ENCODE assay signal across 28 cellular contexts in genomic region chr6:162684033-162684432, GRCh38. TPM values are rescaled to one million over a fixed set of nuclear protein-coding genes. Genes with fewer than 3 reads are reported as not detected.
DNase-seq lines count a peak whose midpoint lies in the region; ATAC-seq, FAIRE-seq and TF ChIP-seq lines count a peak whose summit lies in the region.
"Had no signal": no experiment of that assay in that cellular context is flagged by ENCODE, and none has a peak within 500 bp of the region (broad histone marks: within the 10 kb centered on the region; RNA-seq: fewer than 3 reads in every experiment).

No MANE protein-coding gene starts in this region.

- 67% methylated on average over 1 of the region's 1 CpG for WGBS in SK-N-SH (ENCODE audit: low lambda C conversion rate)
- WGBS in neuronal stem cell (ENCODE audit: extremely low coverage in 2 of 2, insufficient read length in 2 of 2, insufficient replicate concordance in 1 of 2), 2 donors = no CpG with 5 or more reads among the region's 1 CpG

- no peak for DNase-seq in SK-N-SH
- no peak for DNase-seq in Right ventricle myocardium superior
- no peak for DNase-seq in left cardiac atrium
- DNase-seq in neuronal stem cell (ENCODE audit: low spot score) = no peak
- DNase-seq in NCI-H187 treated with DMSO at 0.1 percent for 48 hours (lab: John Stamatoyannopoulos, UW) = no peak
- DNase-seq: ACHN; AML-193; BE2C; CD4-positive, alpha-beta T cell; CD8-positive, alpha-beta memory T cell; DMS 273 treated with DMSO at 0.1 percent for 48 hours; DMS79; EL; GDM1; GM23248; H7; HCEC 1CT had no signal

- H3K9me3 ChIP-seq in SK-N-SH (no peaks in the 10 kb centered on the region), neuronal stem cell (replicated peaks in 1 of 2; ENCODE audit: control insufficient read depth in 2 of 2, insufficient read depth in 1 of 2, low read depth in 1 of 2, low read length in 2 of 2) (peaks cover 0 to 2% of the 10 kb centered on the region in 2 donors)
- H3K9me3 ChIP-seq: A549, BE2C had no signal

- no peak overlapping the region for H2BK120ac ChIP-seq in neuronal stem cell (ENCODE audit: low read depth, low read length)

- no peak overlapping the region for H2AK5ac ChIP-seq in neuronal stem cell (ENCODE audit: low read depth, low read length)

- H3K4me3 ChIP-seq in SK-N-SH (ENCODE audit: low read depth in 2 of 2, low read length in 1 of 2) (no peak overlapping the region), neuronal stem cell (ENCODE audit: low read length in 2 of 2) (no peak overlapping the region)
- H3K4me3 ChIP-seq: A549; BLaER1 treated with 17β-estradiol and CSF1 and Interleukin-3, amounts not matched to agents 10 nM and 100 nM; GM12878; GM23248 had no signal

- H3K27ac ChIP-seq in SK-N-SH (ENCODE audit: low read depth in 2 of 2, low read length in 1 of 2) = no peak overlapping the region
- H3K27ac ChIP-seq in neuronal stem cell (replicated peaks; ENCODE audit: low read length) = no peak overlapping the region
- H3K27ac ChIP-seq: 22Rv1; A549; BLaER1 treated with 17β-estradiol and CSF1 and Interleukin-3, amounts not matched to agents 10 nM and 100 nM; GM23248 had no signal

- H2BK15ac ChIP-seq in neuronal stem cell (ENCODE audit: low read length) = no peak overlapping the region

- POLR2A ChIA-PET in SK-N-SH (lab: Yijun Ruan, JAX) = no interaction called here

- H3K14ac ChIP-seq in neuronal stem cell (ENCODE audit: low read length) = no peak overlapping the region

- no peak overlapping the region for H3K4ac ChIP-seq in neuronal stem cell (ENCODE audit: low read length)

- no peak for TF ChIP-seq EP300 in SK-N-SH (IDR thresholded peaks at IDR 0.05; ENCODE audit: borderline replicate concordance in 1 of 2, low read depth in 1 of 2, low read length in 1 of 2)

- no peak overlapping the region for H4K91ac ChIP-seq in neuronal stem cell (ENCODE audit: low read depth, low read length, poor library complexity)

- H3K4me2 ChIP-seq in SK-N-SH (no peak overlapping the region), neuronal stem cell (ENCODE audit: insufficient read depth, low read length, poor library complexity, severe bottlenecking) (no peak overlapping the region)
- H3K4me2 ChIP-seq: A549; BLaER1 treated with 17β-estradiol and CSF1 and Interleukin-3, amounts not matched to agents 10 nM and 100 nM had no signal

- TF ChIP-seq RAD21 in SK-N-SH (IDR thresholded peaks at IDR 0.05; ENCODE audit: low read length) = no peak

- H2BK12ac ChIP-seq in neuronal stem cell (ENCODE audit: low read length) = no peak overlapping the region

- H3K9ac ChIP-seq in SK-N-SH = no peak overlapping the region
- no peak overlapping the region for H3K9ac ChIP-seq in neuronal stem cell (ENCODE audit: low read depth, low read length, poor library complexity)
- H3K9ac ChIP-seq: BLaER1 treated with 17β-estradiol and CSF1 and Interleukin-3, amounts not matched to agents 10 nM and 100 nM; GM23248 had no signal

- H2BK5ac ChIP-seq in neuronal stem cell (ENCODE audit: low read length) = no peak overlapping the region

- no peak overlapping the region for H3K23ac ChIP-seq in neuronal stem cell (ENCODE audit: low read depth, low read length, poor library complexity)

- no peaks in the 10 kb centered on the region for H4K20me1 ChIP-seq in SK-N-SH (ENCODE audit: insufficient read depth)
- H4K20me1 ChIP-seq: BLaER1 treated with 17β-estradiol and CSF1 and Interleukin-3, amounts not matched to agents 10 nM and 100 nM had no signal

- H2AFZ ChIP-seq in SK-N-SH (ENCODE audit: low read depth) = no peak overlapping the region
- peak overlapping the region; percentile 5 for H2AFZ ChIP-seq in neuronal stem cell (ENCODE audit: low read length)
- H2AFZ ChIP-seq: GM23248 had no signal

- no peaks in the 10 kb centered on the region for H3K9me2 ChIP-seq in SK-N-SH

- no peak overlapping the region for H4K8ac ChIP-seq in neuronal stem cell (ENCODE audit: low read depth, low read length)

- no peak for TF ChIP-seq CTCF in SK-N-SH (IDR thresholded peaks at IDR 0.05)

- H3K36me3 ChIP-seq in SK-N-SH (replicated peaks in 1 of 2; ENCODE audit: control insufficient read depth in 1 of 2, insufficient read depth in 2 of 2, low read length in 1 of 2) (no peaks in the 10 kb centered on the region), neuronal stem cell (replicated peaks in 1 of 2; ENCODE audit: control insufficient read depth in 2 of 2, insufficient read depth in 2 of 2, low read length in 2 of 2) (no peaks in the 10 kb centered on the region)
- H3K36me3 ChIP-seq: BE2C; BLaER1 treated with 17β-estradiol and CSF1 and Interleukin-3, amounts not matched to agents 10 nM and 100 nM had no signal

- no peaks in the 10 kb centered on the region for H3K27me3 ChIP-seq in SK-N-SH (ENCODE audit: insufficient read depth)
- H3K27me3 ChIP-seq in neuronal stem cell (ENCODE audit: control insufficient read depth in 3 of 3, insufficient read depth in 3 of 3, low read depth in 1 of 3, low read length in 3 of 3) = no peaks in the 10 kb centered on the region
- H3K27me3 ChIP-seq: BE2C; BLaER1 treated with 17β-estradiol and CSF1 and Interleukin-3, amounts not matched to agents 10 nM and 100 nM had no signal

- intact Hi-C loops in Right ventricle myocardium superior (cut with DNase I) (no loop called here), left cardiac atrium (cut with DNase I) (no loop called here)

- H3K79me2 ChIP-seq in SK-N-SH (ENCODE audit: insufficient read depth) = no peaks in the 10 kb centered on the region

- CTCF ChIA-PET in SK-N-SH (lab: Yijun Ruan, JAX) = no interaction called here

- no peaks in the 10 kb centered on the region for H3F3A ChIP-seq in SK-N-SH (replicated peaks; ENCODE audit: insufficient read depth)

- no peak overlapping the region for H3K18ac ChIP-seq in neuronal stem cell (ENCODE audit: low read length)

- H3K4me1 ChIP-seq in SK-N-SH (ENCODE audit: control insufficient read depth in 1 of 2, insufficient read depth in 2 of 2, low read depth in 1 of 2, low read length in 1 of 2) = no peaks in the 10 kb centered on the region; a peak in 1 of 4 replicates
- H3K4me1 ChIP-seq in neuronal stem cell (ENCODE audit: control insufficient read depth in 2 of 2, insufficient read depth in 1 of 2, low read depth in 1 of 2, low read length in 2 of 2) = peaks cover 0 to 9% of the 10 kb centered on the region in 2 donors
- H3K4me1 ChIP-seq: A549 had no signal

- ATAC-seq in SK-N-SH treated with all-trans-retinoic acid at 6 μM for 48 hours = no peak
- peak; percentile 60 for ATAC-seq in Right ventricle myocardium superior (ENCODE audit: poor library complexity)
- ATAC-seq in left cardiac atrium = no peak
- ATAC-seq in HG02938 (IDR thresholded peaks at IDR 0.05; ENCODE audit: unreplicated experiment) = no peak
- ATAC-seq: A549, GM12878 had no signal

- H3K79me1 ChIP-seq in neuronal stem cell (ENCODE audit: low read depth, low read length) = no peaks in the 10 kb centered on the region

- peak; percentile 14 for FAIRE-seq in A204.1 (lab: Jason Lieb, UNC)
- FAIRE-seq: A549, D721Med, GM12878, GM19239, H1 had no signal

TF ChIP-seq in SK-N-SH treated with all-trans-retinoic acid at 6 μM for 48 hours, 23 proteins besides CTCF, POLR2A, EP300 and RAD21:
- peak; percentile 85 for TF ChIP-seq ISL1 (CRISPR knock-in tag; IDR thresholded peaks at IDR 0.05)
- TF ChIP-seq ZNF565 (CRISPR knock-in tag; conservative IDR thresholded peaks at IDR 0.05; ENCODE audit: low read depth) = no peak

TF ChIP-seq in SK-N-SH, 30 proteins besides CTCF, POLR2A, EP300 and RAD21:
- TF ChIP-seq SMC3 (IDR thresholded peaks at IDR 0.05; ENCODE audit: low read depth, low read length) (no peak), JUND (IDR thresholded peaks at IDR 0.05) (no peak), GATA2 (CRISPR knock-in tag; IDR thresholded peaks at IDR 0.05) (no peak), SIN3A (IDR thresholded peaks at IDR 0.05; ENCODE audit: borderline replicate concordance, low read depth, low read length) (no peak), TAF1 (IDR thresholded peaks at IDR 0.05; ENCODE audit: borderline replicate concordance, low read depth, low read length) (no peak), POLR2AphosphoS5 (IDR thresholded peaks at IDR 0.05; ENCODE audit: low read depth, low read length) (no peak), TEAD4 (IDR thresholded peaks at IDR 0.05; ENCODE audit: borderline replicate concordance, insufficient read depth) (no peak), TCF12 (IDR thresholded peaks at IDR 0.05) (no peak), ZBTB33 (IDR thresholded peaks at IDR 0.05; ENCODE audit: borderline replicate concordance, low read depth) (no peak)

RNA-seq across cellular contexts. Expression of gene PRKN, which starts 43.5 kb away (rescaled TPM):
- polyA plus RNA-seq in SK-N-SH (2012; rRNA removed) = 0.76 and 0.83 TPM in 2 replicates
- polyA plus RNA-seq in SK-N-SH (2012; cell fraction: cytosol; rRNA removed) = 0.53 and 0.59 TPM in 2 replicates
- 0.68 and 1.2 TPM in 2 replicates for polyA plus RNA-seq in SK-N-SH (2012; cell fraction: nucleus; rRNA removed)
- total RNA-seq in Right ventricle myocardium superior (20.6 TPM), left cardiac atrium (10 to 100 TPM; 13.8 to 22.2 TPM)
- 2.9 TPM for polyA plus RNA-seq in neuronal stem cell (2013, experiment 1 of 2)
- polyA plus RNA-seq in neuronal stem cell (2013, experiment 2 of 2) = 3.2 TPM

RNA-seq across cellular contexts. Expression of gene PACRG, which starts 43.7 kb away (rescaled TPM):
- 0.52 and 0.56 TPM in 2 replicates for polyA plus RNA-seq in SK-N-SH (2012; rRNA removed)
- 0.42 and 0.56 TPM in 2 replicates for polyA plus RNA-seq in SK-N-SH (2012; cell fraction: cytosol; rRNA removed)
- 0.20 and 0.51 TPM in 2 replicates for polyA plus RNA-seq in SK-N-SH (2012; cell fraction: nucleus; rRNA removed)
- total RNA-seq in Right ventricle myocardium superior (7.4 TPM), left cardiac atrium (1 to 10 TPM; 3.2 to 4.5 TPM)
- 0.89 TPM for polyA plus RNA-seq in neuronal stem cell (2013, experiment 1 of 2)
- polyA plus RNA-seq in neuronal stem cell (2013, experiment 2 of 2) = 1.3 TPM
- total RNA-seq: CD8-positive, alpha-beta memory T cell; GM12878; GM23248 had no signal
- polyA plus RNA-seq: CD14-positive monocyte; CD8-positive, alpha-beta memory T cell; GM12878; GM23248 had no signal
